In the genomic region with DNA sequence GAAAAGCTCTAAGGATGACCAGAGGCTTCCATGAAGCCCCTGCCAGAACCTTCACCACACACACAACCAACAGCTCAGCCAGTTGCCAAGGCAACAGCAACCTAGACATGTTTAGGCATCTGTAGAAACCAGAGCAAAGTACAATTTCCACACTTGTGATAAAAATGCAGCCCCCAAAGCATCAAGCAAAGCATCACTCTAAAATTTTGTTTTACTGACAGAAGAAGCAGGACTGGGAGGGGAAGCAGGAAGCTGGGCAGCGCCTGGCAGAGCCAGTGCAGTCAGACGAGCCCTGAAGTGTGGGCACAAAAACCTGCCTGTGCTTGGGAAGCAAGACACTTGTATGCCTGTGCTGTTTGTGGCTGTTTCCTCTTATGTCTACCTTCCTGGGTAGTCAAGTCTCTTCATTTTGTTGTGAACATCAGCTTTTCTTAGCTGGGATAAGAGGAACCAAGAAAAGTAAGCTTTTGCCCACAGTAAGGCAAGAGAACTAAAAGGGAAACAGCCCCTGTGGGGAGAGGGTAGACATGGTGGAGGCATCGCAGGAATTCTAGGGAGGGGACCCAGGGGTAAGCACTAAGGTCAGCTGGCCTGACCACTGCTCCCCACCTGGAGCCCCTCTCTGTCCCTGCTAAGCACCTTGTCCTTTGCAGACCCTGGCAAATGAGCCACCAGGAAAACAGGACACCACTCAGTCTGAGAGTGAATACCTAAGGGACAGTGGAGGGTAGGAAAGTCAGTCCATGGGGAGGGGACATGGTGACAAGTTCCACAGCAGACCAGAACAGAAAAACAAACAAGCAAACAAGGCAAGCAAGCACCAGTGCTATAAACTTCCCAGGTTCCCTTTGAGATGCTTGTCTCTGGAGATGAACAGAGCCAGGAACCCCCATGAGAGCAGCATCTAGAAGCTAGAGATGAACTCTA, we compare ENCODE assay signal across 8 cellular contexts. TPM values are rescaled to one million over a fixed set of nuclear protein-coding genes. Genes with fewer than 3 reads are reported as not detected.
DNase-seq lines count a peak whose midpoint lies in the region; ATAC-seq, FAIRE-seq and TF ChIP-seq lines count a peak whose summit lies in the region.

No MANE protein-coding gene starts in this region.

- peak overlapping the region; percentile 55 to 67 for H3K27ac Mint-ChIP-seq in T-cell

- H3K36me3 Mint-ChIP-seq in T-cell, result no peaks in the 10 kb centered on the region

- no peak overlapping the region for H3K27ac ChIP-seq in rectal smooth muscle tissue (ENCODE audit: low read depth, low read length)

- no peak for DNase-seq in GM19239 (ENCODE audit: insufficient read length, low spot score)
- DNase-seq in T-cell, result no peak
- DNase-seq in fibroblast of the aortic adventitia (ENCODE audit: low read depth), result peak; percentile 60
- DNase-seq in GM19240 (ENCODE audit: insufficient read length, low spot score), result no peak

- H3K9me3 Mint-ChIP-seq in T-cell, result no peaks in the 10 kb centered on the region

- no peaks in the 10 kb centered on the region for H3K27me3 Mint-ChIP-seq in T-cell

- CTCF ChIA-PET in T-cell (lab: Charles Lee), result no interaction called here

- H3K4me3 Mint-ChIP-seq in T-cell, result peak overlapping the region in 1 of 3 donors; percentile 32

- ATAC-seq in T-cell (replicated peaks in 1 of 4), result peak in 3 of 4 experiments; percentile 40 to 63 (median 60)
- no peak for ATAC-seq in GM21447 (IDR thresholded peaks at IDR 0.05; ENCODE audit: unreplicated experiment)
- ATAC-seq in GM21367 (IDR thresholded peaks at IDR 0.05; ENCODE audit: unreplicated experiment), result no peak
- ATAC-seq in GM18858 (IDR thresholded peaks at IDR 0.05; ENCODE audit: unreplicated experiment), result no peak

- peaks cover 82 to 87% (median 85%) of the 10 kb centered on the region in 3 donors for H3K4me1 Mint-ChIP-seq in T-cell

- no peak for TF ChIP-seq CTCF in fibroblast of the aortic adventitia (IDR thresholded peaks at IDR 0.05; ENCODE audit: insufficient read depth, low read length)

- POLR2A ChIA-PET in T-cell (lab: Charles Lee), result no interaction called here

- no peak overlapping the region for H3K9ac ChIP-seq in rectal smooth muscle tissue (ENCODE audit: low read length)

- H3K4me1 ChIP-seq in rectal smooth muscle tissue (ENCODE audit: control insufficient read depth, insufficient read depth, low read length), result peaks cover 24% of the 10 kb centered on the region

- no peaks in the 10 kb centered on the region for H3K36me3 ChIP-seq in rectal smooth muscle tissue (ENCODE audit: control insufficient read depth, insufficient read depth, low read length)

- H3K27me3 ChIP-seq in rectal smooth muscle tissue (ENCODE audit: control insufficient read depth, insufficient read depth, low read length), result no peaks in the 10 kb centered on the region

- peak; percentile 84 for FAIRE-seq in GM19239 (lab: Jason Lieb, UNC)

- H3K4me3 ChIP-seq in fibroblast of the aortic adventitia (ENCODE audit: low read depth, low read length) (peak overlapping the region; percentile 55), rectal smooth muscle tissue (ENCODE audit: low read length) (peak overlapping the region; percentile 2)

RNA-seq across cellular contexts. Expression of gene PACSIN2, which starts 13.4 kb away (rescaled TPM):
- total RNA-seq in T-cell (10 to 100 TPM; 25.9 to 49.0 (median 40.4) TPM), fibroblast of the aortic adventitia (ENCODE audit: low replicate concordance) (35.2 and 48.3 TPM in 2 replicates)

Comparison
In these comparisons a context has a peak if more than half of its experiments do, and no peak if none do; other contexts are left out.
1. ATAC-seq: peak in T-cell (3 of 4); none in GM21447 (single experiment), GM21367 (single experiment) and GM18858 (single experiment).